ENCODE assay signal across 1 cellular context in the genomic region with DNA sequence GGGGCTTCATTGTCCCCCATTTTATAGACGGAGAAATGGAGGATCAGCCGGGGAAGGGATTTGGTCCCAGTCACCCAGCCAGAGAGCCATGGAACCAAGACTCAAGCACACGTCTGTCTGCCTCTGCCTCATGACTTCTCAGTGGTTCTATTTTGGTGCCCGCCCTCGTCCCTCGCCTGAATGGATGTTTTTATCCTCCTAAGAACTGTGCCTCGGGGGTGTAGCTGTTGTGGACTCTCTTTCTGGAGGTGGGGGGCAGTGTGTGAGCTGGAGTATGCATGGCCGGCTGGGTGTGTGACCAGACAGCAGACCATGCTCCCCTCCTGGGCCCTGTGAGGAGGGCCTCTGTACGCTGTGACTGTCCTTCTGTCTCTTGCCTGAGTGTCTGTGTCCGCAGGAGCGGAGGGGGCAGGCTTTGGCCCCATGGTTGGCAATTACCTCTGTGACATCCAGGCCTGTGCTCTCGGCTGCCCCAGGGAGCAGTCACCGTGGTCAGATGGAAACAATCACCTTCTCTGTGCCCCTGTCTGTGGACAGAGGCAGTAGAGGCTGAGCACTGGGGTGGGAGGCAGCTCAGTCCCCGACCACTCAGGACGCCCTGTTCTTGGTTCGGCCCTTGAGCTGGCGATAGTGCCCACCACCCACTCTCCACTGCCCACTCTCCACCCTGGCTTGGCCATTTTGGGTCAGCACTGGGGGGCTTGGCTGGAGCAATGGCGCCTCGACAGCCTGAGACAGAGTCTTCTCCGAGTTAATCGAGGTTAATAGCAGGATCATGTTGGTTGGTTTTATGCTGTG.
TF ChIP-seq lines count a peak whose summit lies in the region.

No MANE protein-coding gene starts in this region.

TF ChIP-seq in H1, 55 proteins besides CTCF, POLR2A, EP300 and RAD21 (continued from another document):
- TF ChIP-seq KDM5A (IDR thresholded peaks at IDR 0.05; ENCODE audit: low read length): no peak
- TF ChIP-seq EGR1 (IDR thresholded peaks at IDR 0.05; ENCODE audit: borderline replicate concordance, low read depth, low read length): no peak
- TF ChIP-seq, protein P1, sequence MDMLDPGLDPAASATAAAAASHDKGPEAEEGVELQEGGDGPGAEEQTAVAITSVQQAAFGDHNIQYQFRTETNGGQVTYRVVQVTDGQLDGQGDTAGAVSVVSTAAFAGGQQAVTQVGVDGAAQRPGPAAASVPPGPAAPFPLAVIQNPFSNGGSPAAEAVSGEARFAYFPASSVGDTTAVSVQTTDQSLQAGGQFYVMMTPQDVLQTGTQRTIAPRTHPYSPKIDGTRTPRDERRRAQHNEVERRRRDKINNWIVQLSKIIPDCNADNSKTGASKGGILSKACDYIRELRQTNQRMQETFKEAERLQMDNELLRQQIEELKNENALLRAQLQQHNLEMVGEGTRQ (IDR thresholded peaks at IDR 0.05; ENCODE audit: low read length): no peak
- TF ChIP-seq CEBPB (IDR thresholded peaks at IDR 0.05; ENCODE audit: low read depth, low read length): no peak
- no peak for TF ChIP-seq RFX5 (IDR thresholded peaks at IDR 0.05; ENCODE audit: borderline replicate concordance, low read depth, low read length)
- TF ChIP-seq, protein P2, sequence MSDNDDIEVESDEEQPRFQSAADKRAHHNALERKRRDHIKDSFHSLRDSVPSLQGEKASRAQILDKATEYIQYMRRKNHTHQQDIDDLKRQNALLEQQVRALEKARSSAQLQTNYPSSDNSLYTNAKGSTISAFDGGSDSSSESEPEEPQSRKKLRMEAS (IDR thresholded peaks at IDR 0.05): no peak
- TF ChIP-seq, protein P3, sequence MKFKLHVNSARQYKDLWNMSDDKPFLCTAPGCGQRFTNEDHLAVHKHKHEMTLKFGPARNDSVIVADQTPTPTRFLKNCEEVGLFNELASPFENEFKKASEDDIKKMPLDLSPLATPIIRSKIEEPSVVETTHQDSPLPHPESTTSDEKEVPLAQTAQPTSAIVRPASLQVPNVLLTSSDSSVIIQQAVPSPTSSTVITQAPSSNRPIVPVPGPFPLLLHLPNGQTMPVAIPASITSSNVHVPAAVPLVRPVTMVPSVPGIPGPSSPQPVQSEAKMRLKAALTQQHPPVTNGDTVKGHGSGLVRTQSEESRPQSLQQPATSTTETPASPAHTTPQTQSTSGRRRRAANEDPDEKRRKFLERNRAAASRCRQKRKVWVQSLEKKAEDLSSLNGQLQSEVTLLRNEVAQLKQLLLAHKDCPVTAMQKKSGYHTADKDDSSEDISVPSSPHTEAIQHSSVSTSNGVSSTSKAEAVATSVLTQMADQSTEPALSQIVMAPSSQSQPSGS (IDR thresholded peaks at IDR 0.05; ENCODE audit: low read length): no peak
- TF ChIP-seq RXRA (IDR thresholded peaks at IDR 0.05; ENCODE audit: insufficient read depth, low read depth, low read length): no peak
- TF ChIP-seq SRF (IDR thresholded peaks at IDR 0.05; ENCODE audit: low read depth, low read length): no peak
- TF ChIP-seq BCL11A (IDR thresholded peaks at IDR 0.05; ENCODE audit: low read depth in 2 of 2, low read length in 2 of 2): no peak
- TF ChIP-seq BACH1 (IDR thresholded peaks at IDR 0.05; ENCODE audit: low read length): no peak
- TF ChIP-seq SIN3A (conservative IDR thresholded peaks at IDR 0.05 in 1 of 2, IDR thresholded peaks at IDR 0.05 in 1 of 2; ENCODE audit: low read depth in 1 of 2, low read length in 2 of 2): no peak
- TF ChIP-seq POU5F1 (IDR thresholded peaks at IDR 0.05; ENCODE audit: low read depth, low read length): no peak
- no peak for TF ChIP-seq CBX8 (IDR thresholded peaks at IDR 0.05; ENCODE audit: borderline replicate concordance, low read depth, low read length)
- no peak for TF ChIP-seq JUN (IDR thresholded peaks at IDR 0.05; ENCODE audit: low read depth, low read length)
- no peak for TF ChIP-seq RBBP5 (IDR thresholded peaks at IDR 0.05; ENCODE audit: borderline replicate concordance, low read depth, low read length)
- TF ChIP-seq SIX5 (IDR thresholded peaks at IDR 0.05; ENCODE audit: low read depth, low read length): no peak
- no peak for TF ChIP-seq TBP (IDR thresholded peaks at IDR 0.05; ENCODE audit: low read depth, low read length)
TF ChIP-seq in H1: peak in this region for 0.
